ENCODE assay signal across 9 cellular contexts in genomic region chr6:162856885-162857284, GRCh38.
DNase-seq lines count a peak whose midpoint lies in the region; ATAC-seq, FAIRE-seq and TF ChIP-seq lines count a peak whose summit lies in the region.
"Had no signal": no experiment of that assay in that cellular context is flagged by ENCODE, and none has a peak within 500 bp of the region (broad histone marks: within the 10 kb centered on the region; RNA-seq: fewer than 3 reads in every experiment).

No MANE protein-coding gene starts in this region.

- H3K36me3 ChIP-seq in astrocyte (ENCODE audit: insufficient read depth, low read length) = no peaks in the 10 kb centered on the region
- H3K36me3 ChIP-seq in hepatocyte (replicated peaks; ENCODE audit: insufficient read depth, low read depth) = no peaks in the 10 kb centered on the region
- H3K36me3 ChIP-seq in tibial artery = no peaks in the 10 kb centered on the region

- peak overlapping the region; percentile 82 for H2AFZ ChIP-seq in astrocyte (ENCODE audit: low read depth, low read length)
- H2AFZ ChIP-seq in hepatocyte = peak overlapping the region; percentile 84

- peak; percentile 66 for TF ChIP-seq CTCF in astrocyte (IDR thresholded peaks at IDR 0.05; ENCODE audit: insufficient read depth, low read depth, low read length)
- TF ChIP-seq CTCF in hepatocyte (IDR thresholded peaks at IDR 0.05; ENCODE audit: poor library complexity) = peak; percentile 67
- peak in 1 of 2 experiments; percentile 17 for TF ChIP-seq CTCF in tibial artery (IDR thresholded peaks at IDR 0.05)

- H3K4me3 ChIP-seq in astrocyte (ENCODE audit: insufficient read depth, low read depth, low read length) (peak overlapping the region; percentile 39), hepatocyte (peak overlapping the region; percentile 22), tibial artery (no peak overlapping the region)

- H3K4me2 ChIP-seq in astrocyte (ENCODE audit: low read length) (peak overlapping the region; percentile 84), hepatocyte (peak overlapping the region; percentile 71)

- H3K79me2 ChIP-seq in astrocyte (ENCODE audit: insufficient read depth, low read length) (no peaks in the 10 kb centered on the region), hepatocyte (no peaks in the 10 kb centered on the region)

- peak overlapping the region; percentile 75 for H3K4me3 Mint-ChIP-seq in astrocyte (ENCODE audit: unreplicated experiment)
- no peak overlapping the region for H3K4me3 Mint-ChIP-seq in effector memory CD8-positive, alpha-beta T cell
- no peak overlapping the region for H3K4me3 Mint-ChIP-seq in naive thymus-derived CD8-positive, alpha-beta T cell

- intact Hi-C loops in sciatic nerve (cut with DNase I) = no loop called here
- intact Hi-C loops in tibial artery (cut with DNase I; ENCODE audit: low total_unique reads) = no loop called here

- DNase-seq in EL (peak; percentile 81), NCI-H2029 (lab: John Stamatoyannopoulos, UW) (peak; percentile 58), astrocyte (ENCODE audit: low read depth) (peak; percentile 87), hepatocyte (ENCODE audit: low spot score) (peak; percentile 80), sciatic nerve (ENCODE audit: low spot score) (no peak), tibial artery (no peak)
- no peak for DNase-seq in effector memory CD8-positive, alpha-beta T cell
- DNase-seq in naive thymus-derived CD8-positive, alpha-beta T cell = no peak

- ATAC-seq in sciatic nerve = peak; percentile 92
- no peak for ATAC-seq in effector memory CD8-positive, alpha-beta T cell (replicated peaks)
- ATAC-seq in naive thymus-derived CD8-positive, alpha-beta T cell = no peak

- no peaks in the 10 kb centered on the region for H3K27me3 ChIP-seq in astrocyte (ENCODE audit: insufficient read depth, low read length)
- no peaks in the 10 kb centered on the region for H3K27me3 ChIP-seq in hepatocyte
- H3K27me3 ChIP-seq in tibial artery = no peaks in the 10 kb centered on the region

- POLR2A ChIA-PET in naive thymus-derived CD8-positive, alpha-beta T cell (lab: Charles Lee) = no interaction called here

- no peaks in the 10 kb centered on the region for H4K20me1 ChIP-seq in astrocyte (ENCODE audit: insufficient read depth, low read length)
- H4K20me1 ChIP-seq in hepatocyte (ENCODE audit: insufficient read depth, poor library complexity, severe bottlenecking) = no peaks in the 10 kb centered on the region

- peak overlapping the region; percentile 76 for H3K9ac ChIP-seq in astrocyte (ENCODE audit: low read length)

- FAIRE-seq in astrocyte (lab: Jason Lieb, UNC) = peak; percentile 80

- H3K36me3 Mint-ChIP-seq in astrocyte (ENCODE audit: low read depth, unreplicated experiment) = no peaks in the 10 kb centered on the region
- H3K36me3 Mint-ChIP-seq in effector memory CD8-positive, alpha-beta T cell (ENCODE audit: insufficient read depth) = no peaks in the 10 kb centered on the region
- peaks cover 0 to 2% (median 0%) of the 10 kb centered on the region in 3 donors for H3K36me3 Mint-ChIP-seq in naive thymus-derived CD8-positive, alpha-beta T cell
- H3K36me3 Mint-ChIP-seq: IgD-negative memory B cell had no signal

- no peaks in the 10 kb centered on the region for H3K9me2 ChIP-seq in hepatocyte (replicated peaks; ENCODE audit: insufficient read depth)

- no peaks in the 10 kb centered on the region for H3K27me3 Mint-ChIP-seq in astrocyte (ENCODE audit: low read depth, unreplicated experiment)
- H3K27me3 Mint-ChIP-seq in effector memory CD8-positive, alpha-beta T cell = peaks cover 0 to 3% of the 10 kb centered on the region in 2 donors
- peaks cover 0 to 8% (median 0%) of the 10 kb centered on the region in 5 donors for H3K27me3 Mint-ChIP-seq in naive thymus-derived CD8-positive, alpha-beta T cell
- H3K27me3 Mint-ChIP-seq: IgD-negative memory B cell had no signal

- H3K27ac ChIP-seq in astrocyte (ENCODE audit: low read depth, low read length) (peak overlapping the region; percentile 58), hepatocyte (peak overlapping the region; percentile 75), tibial artery (no peak overlapping the region)

- H3K9me3 ChIP-seq in astrocyte (ENCODE audit: insufficient read depth, low read depth, low read length) (no peaks in the 10 kb centered on the region), hepatocyte (ENCODE audit: low read depth) (no peaks in the 10 kb centered on the region), tibial artery (no peaks in the 10 kb centered on the region)

- peak overlapping the region; percentile 83 for H3K27ac Mint-ChIP-seq in astrocyte (ENCODE audit: unreplicated experiment)
- H3K27ac Mint-ChIP-seq in effector memory CD8-positive, alpha-beta T cell = no peak overlapping the region
- peak overlapping the region in 1 of 10 donors; percentile 53 for H3K27ac Mint-ChIP-seq in naive thymus-derived CD8-positive, alpha-beta T cell
- H3K27ac Mint-ChIP-seq: IgD-negative memory B cell had no signal

- H3K9me3 Mint-ChIP-seq in astrocyte (ENCODE audit: unreplicated experiment) = no peaks in the 10 kb centered on the region
- no peaks in the 10 kb centered on the region for H3K9me3 Mint-ChIP-seq in effector memory CD8-positive, alpha-beta T cell
- peaks cover 0 to 21% (median 4%) of the 10 kb centered on the region in 9 donors for H3K9me3 Mint-ChIP-seq in naive thymus-derived CD8-positive, alpha-beta T cell

- H3K4me1 Mint-ChIP-seq in astrocyte (ENCODE audit: low read depth, unreplicated experiment) = peaks cover 7% of the 10 kb centered on the region
- no peaks in the 10 kb centered on the region for H3K4me1 Mint-ChIP-seq in effector memory CD8-positive, alpha-beta T cell (ENCODE audit: low read depth in 2 of 2)
- no peaks in the 10 kb centered on the region for H3K4me1 Mint-ChIP-seq in naive thymus-derived CD8-positive, alpha-beta T cell
- H3K4me1 Mint-ChIP-seq: IgD-negative memory B cell had no signal

- H3K4me1 ChIP-seq in astrocyte (ENCODE audit: insufficient read depth, low read length) (peaks cover 5% of the 10 kb centered on the region), hepatocyte (ENCODE audit: insufficient read depth) (peaks cover 14% of the 10 kb centered on the region), tibial artery (no peaks in the 10 kb centered on the region)

- 13% methylated on average over 7 of the region's 7 CpGs for WGBS in hepatocyte (ENCODE audit: low lambda C conversion rate, missing lambda C conversion rate)

Comparison
In these comparisons a context has a peak if more than half of its experiments do, and no peak if none do; other contexts are left out.
1. DNase-seq: peak in EL (single experiment), NCI-H2029 (single experiment), astrocyte (single experiment) and hepatocyte (single experiment); none in sciatic nerve (single experiment), tibial artery (0 of 2), effector memory CD8-positive, alpha-beta T cell (0 of 3) and naive thymus-derived CD8-positive, alpha-beta T cell (0 of 10).
2. H3K27ac ChIP-seq: peak in astrocyte (single experiment) and hepatocyte (single experiment); none in tibial artery (0 of 2).
3. H3K4me3 ChIP-seq: peak in astrocyte (single experiment) and hepatocyte (single experiment); none in tibial artery (0 of 2).